Comparison of ENCODE assay signal across 8 cellular contexts in the genomic region with DNA sequence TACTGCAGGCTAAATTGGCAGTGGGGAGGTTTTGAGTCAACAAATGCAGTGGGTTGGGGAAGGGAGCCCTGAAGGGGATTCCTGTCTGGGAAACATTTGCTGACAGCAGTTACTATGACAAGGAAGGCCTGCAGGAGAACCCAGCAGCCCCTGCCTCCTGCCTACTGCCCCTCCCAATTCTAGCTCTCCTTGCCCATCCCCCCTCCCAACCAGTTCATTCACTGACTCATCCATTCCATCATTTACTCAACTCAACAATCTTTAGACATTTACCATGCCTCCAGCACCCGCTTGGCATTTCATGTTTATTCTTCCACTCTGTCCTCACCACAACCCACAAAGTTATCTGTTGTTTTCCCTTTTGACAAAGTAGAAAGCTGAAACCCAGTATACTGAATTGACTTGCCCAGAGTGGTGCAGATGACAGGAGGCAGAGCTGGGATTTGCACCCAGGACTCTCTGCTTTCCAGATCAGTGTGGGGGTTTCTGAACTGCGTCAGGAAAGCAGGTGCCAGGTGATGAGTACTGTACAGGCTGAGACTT.
A peak's percentile ranks its signal among the peaks of the same experiment; 100 is the strongest.
DNase-seq lines count a peak whose midpoint lies in the region; ATAC-seq and TF ChIP-seq lines count a peak whose summit lies in the region.

No MANE protein-coding gene starts in this region.

- intact Hi-C loops in spleen (cut with DNase I; ENCODE audit: low total_unique reads), result no loop called here

- H3K36me3 Mint-ChIP-seq in osteocyte (ENCODE audit: unreplicated experiment), result no peaks in the 10 kb centered on the region

- peak; percentile 33 for DNase-seq in GF-D8 (lab: John Stamatoyannopoulos, UW)
- peak; percentile 51 to 52 for DNase-seq in SJCRH30
- peak; percentile 75 for DNase-seq in brain microvascular endothelial cell
- peak; percentile 89 for DNase-seq in osteocyte (ENCODE audit: extremely low spot score, unreplicated experiment)
- DNase-seq in effector CD4-positive, alpha-beta T cell, result no peak
- no peak for DNase-seq in spleen
- DNase-seq in mesenteric fat pad (ENCODE audit: low spot score), result no peak

- H3K4me1 ChIP-seq in SJCRH30 (peaks cover 29% of the 10 kb centered on the region), spleen (peaks cover 0 to 30% (median 3%) of the 10 kb centered on the region in 6 donors)

- no peaks in the 10 kb centered on the region for H3K9me3 ChIP-seq in SJCRH30 (replicated peaks)
- no peaks in the 10 kb centered on the region for H3K9me3 ChIP-seq in spleen

- H3K36me3 ChIP-seq in SJCRH30 (no peaks in the 10 kb centered on the region), brain microvascular endothelial cell (replicated peaks) (no peaks in the 10 kb centered on the region), spleen (no peaks in the 10 kb centered on the region)

- H3K9me3 Mint-ChIP-seq in osteocyte (ENCODE audit: unreplicated experiment), result no peaks in the 10 kb centered on the region

- in situ Hi-C loops in brain microvascular endothelial cell (cut with HindIII; ENCODE audit: low pct_ligation_motif_present, low sequenced_read_pairs), result no loop called here

- TF ChIP-seq POLR2A in spleen (IDR thresholded peaks at IDR 0.05), result no peak

- no peak for ATAC-seq in GM19395 (IDR thresholded peaks at IDR 0.05; ENCODE audit: unreplicated experiment)

- peaks cover 2% of the 10 kb centered on the region for H3K4me1 Mint-ChIP-seq in osteocyte (ENCODE audit: unreplicated experiment)

- H3K27ac ChIP-seq in SJCRH30 (no peak overlapping the region), brain microvascular endothelial cell (no peak overlapping the region), spleen (peak overlapping the region in 4 of 8 donors; percentile 26 to 80 (median 58))

- 51 to 71% (median 66%) methylated on average over 2 of the region's 2 CpGs for WGBS in spleen, 5 donors

- H3K4me3 Mint-ChIP-seq in osteocyte (ENCODE audit: unreplicated experiment), result no peak overlapping the region

- TF ChIP-seq CTCF in brain microvascular endothelial cell (IDR thresholded peaks at IDR 0.05; ENCODE audit: low read depth, low read length, missing control alignments), result no peak
- no peak for TF ChIP-seq CTCF in osteocyte (IDR thresholded peaks at IDR 0.05)
- TF ChIP-seq CTCF in spleen (IDR thresholded peaks at IDR 0.05 in 8 of 11, conservative IDR thresholded peaks at IDR 0.05 in 3 of 11), result no peak

- H3K4me3 ChIP-seq in SJCRH30 (no peak overlapping the region), brain microvascular endothelial cell (ENCODE audit: low read depth, low read length) (no peak overlapping the region), spleen (peak overlapping the region in 1 of 8 donors; percentile 5)

- H3K27me3 Mint-ChIP-seq in osteocyte (ENCODE audit: unreplicated experiment), result no peaks in the 10 kb centered on the region

- H3K27me3 ChIP-seq in SJCRH30 (no peaks in the 10 kb centered on the region), brain microvascular endothelial cell (replicated peaks) (peaks cover 5% of the 10 kb centered on the region), spleen (replicated peaks in 1 of 7) (peaks cover 0 to 18% (median 0%) of the 10 kb centered on the region in 7 donors)

- H3K27ac Mint-ChIP-seq in osteocyte (ENCODE audit: unreplicated experiment), result no peak overlapping the region

Comparison
In these comparisons a context has a peak if more than half of its experiments do, and no peak if none do; other contexts are left out.
1. DNase-seq: peak in GF-D8 (single experiment), SJCRH30 (2 of 2), brain microvascular endothelial cell (single experiment) and osteocyte (single experiment); none in effector CD4-positive, alpha-beta T cell (single experiment), spleen (single experiment) and mesenteric fat pad (single experiment).